1 cellular context compared by ENCODE assay signal in the genomic region with DNA sequence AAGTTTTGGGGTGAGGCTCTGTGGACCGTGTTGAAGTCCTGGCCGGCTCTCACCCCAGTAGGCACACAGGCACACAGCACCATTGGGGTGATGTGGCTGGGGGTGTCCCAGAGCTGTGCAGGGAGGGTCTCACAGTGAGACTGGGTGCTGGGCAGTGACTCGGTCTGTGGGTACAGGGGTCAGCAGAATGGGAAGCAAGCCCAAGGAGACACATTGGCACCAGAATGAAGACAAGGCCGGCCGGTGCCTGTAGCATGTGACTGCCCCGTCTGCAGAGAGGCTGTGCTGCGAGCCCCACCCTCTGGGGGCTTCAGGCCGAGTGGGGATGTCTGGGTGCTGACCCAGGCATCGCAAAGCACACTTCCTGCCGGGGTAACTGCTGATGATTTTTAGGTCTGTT.
TF ChIP-seq lines count a peak whose summit lies in the region.

No MANE protein-coding gene starts in this region.

TF ChIP-seq in WTC11, 78 proteins besides CTCF, POLR2A, EP300 and RAD21 (continued from another document):
- no peak for TF ChIP-seq NR3C1 (CRISPR knock-in tag; conservative IDR thresholded peaks at IDR 0.05; ENCODE audit: low read depth)
- no peak for TF ChIP-seq CREM (CRISPR knock-in tag; IDR thresholded peaks at IDR 0.05)
- no peak for TF ChIP-seq IRF2 (CRISPR knock-in tag; IDR thresholded peaks at IDR 0.05; ENCODE audit: borderline replicate concordance, low read depth)
- no peak for TF ChIP-seq RELA (CRISPR knock-in tag; IDR thresholded peaks at IDR 0.05; ENCODE audit: borderline replicate concordance)
- no peak for TF ChIP-seq ZNF121 (CRISPR knock-in tag; IDR thresholded peaks at IDR 0.05)
- TF ChIP-seq KAT7 (CRISPR knock-in tag; IDR thresholded peaks at IDR 0.05; ENCODE audit: borderline replicate concordance) = no peak
- TF ChIP-seq JAZF1 (CRISPR knock-in tag; IDR thresholded peaks at IDR 0.05) = no peak
- TF ChIP-seq ATF1 (CRISPR knock-in tag; IDR thresholded peaks at IDR 0.05) = no peak
- no peak for TF ChIP-seq ZNF416 (CRISPR knock-in tag; IDR thresholded peaks at IDR 0.05)
- no peak for TF ChIP-seq MYBL2 (CRISPR knock-in tag; IDR thresholded peaks at IDR 0.05)
- TF ChIP-seq, protein P1, sequence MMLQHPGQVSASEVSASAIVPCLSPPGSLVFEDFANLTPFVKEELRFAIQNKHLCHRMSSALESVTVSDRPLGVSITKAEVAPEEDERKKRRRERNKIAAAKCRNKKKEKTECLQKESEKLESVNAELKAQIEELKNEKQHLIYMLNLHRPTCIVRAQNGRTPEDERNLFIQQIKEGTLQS (CRISPR knock-in tag; conservative IDR thresholded peaks at IDR 0.05) = no peak
